In the genomic region with DNA sequence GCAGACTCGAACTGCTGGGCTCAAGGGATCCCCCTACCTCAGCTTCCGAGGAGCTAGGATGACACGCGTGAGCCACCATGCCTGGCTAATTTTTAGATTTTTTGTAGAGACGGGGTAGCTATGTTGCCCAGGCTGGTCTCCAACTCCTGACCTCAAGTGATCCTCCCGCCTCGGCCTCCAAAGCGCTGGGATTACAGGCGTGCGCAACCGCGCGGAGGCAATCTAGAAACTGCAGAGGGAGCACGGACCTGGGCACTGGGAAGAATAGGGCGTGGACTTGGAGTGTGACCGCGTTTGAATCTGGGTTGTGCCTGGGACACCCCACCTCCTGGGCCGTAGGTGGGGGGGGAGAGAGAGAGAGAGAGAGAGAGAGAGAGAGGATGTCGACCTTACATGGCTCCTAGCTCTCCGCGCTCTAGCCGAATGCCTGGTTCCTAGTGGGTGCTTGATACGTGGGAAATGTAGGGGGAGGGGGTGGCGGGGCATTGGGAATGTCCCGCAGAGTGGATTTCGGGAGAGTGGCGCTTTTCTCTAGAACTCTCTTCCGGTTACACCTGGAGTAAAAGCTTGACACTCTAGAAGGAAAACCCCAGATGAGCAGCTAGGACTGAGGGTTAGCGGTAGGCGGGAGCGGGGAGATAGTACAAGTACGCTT, we compare ENCODE assay signal across 8 cellular contexts. TPM values are rescaled to one million over a fixed set of nuclear protein-coding genes. Genes with fewer than 3 reads are reported as not detected.
DNase-seq lines count a peak whose midpoint lies in the region; ATAC-seq, FAIRE-seq and TF ChIP-seq lines count a peak whose summit lies in the region.

No MANE protein-coding gene starts in this region.

- H3K27ac ChIP-seq in brain microvascular endothelial cell = peak overlapping the region; percentile 92

- in situ Hi-C loops in brain microvascular endothelial cell (cut with HindIII; ENCODE audit: low pct_ligation_motif_present, low sequenced_read_pairs) = loop anchor here (25.0 kb wide), 1 partner anchor 105 kb away; no protein-coding TSS in a partner anchor

- peaks cover 65% of the 10 kb centered on the region for H3K4me1 Mint-ChIP-seq in stimulated activated naive CD8-positive, alpha-beta T cell treated with anti-CD3 and anti-CD28 coated beads, Interleukin-15, Interleukin-2, amounts not matched to agents 100 ng/mL and 50 ng/mL, for 24 hours (ENCODE audit: low read depth)
- H3K4me1 Mint-ChIP-seq in type B pancreatic cell (ENCODE audit: unreplicated experiment) = peaks cover 46% of the 10 kb centered on the region

- H3K4me3 Mint-ChIP-seq in stimulated activated naive CD8-positive, alpha-beta T cell treated with anti-CD3 and anti-CD28 coated beads, Interleukin-15, Interleukin-2, amounts not matched to agents 100 ng/mL and 50 ng/mL, for 24 hours = peak overlapping the region; percentile 90
- H3K4me3 Mint-ChIP-seq in type B pancreatic cell = peak overlapping the region; percentile 93

- H3K27me3 Mint-ChIP-seq in stimulated activated naive CD8-positive, alpha-beta T cell treated with anti-CD3 and anti-CD28 coated beads, Interleukin-15, Interleukin-2, amounts not matched to agents 100 ng/mL and 50 ng/mL, for 24 hours = no peaks in the 10 kb centered on the region
- peaks cover 4% of the 10 kb centered on the region for H3K27me3 Mint-ChIP-seq in type B pancreatic cell

- TF ChIP-seq CTCF in brain microvascular endothelial cell (IDR thresholded peaks at IDR 0.05; ENCODE audit: low read depth, low read length, missing control alignments) (no peak), lower leg skin (IDR thresholded peaks at IDR 0.05) (no peak), type B pancreatic cell (conservative IDR thresholded peaks at IDR 0.05) (no peak)

- WGBS in lower leg skin, 2 donors = 28 to 48% methylated on average over 28 to 32 of the region's 32 CpGs

- peak overlapping the region; percentile 90 for H3K27ac Mint-ChIP-seq in stimulated activated naive CD8-positive, alpha-beta T cell treated with anti-CD3 and anti-CD28 coated beads, Interleukin-15, Interleukin-2, amounts not matched to agents 100 ng/mL and 50 ng/mL, for 24 hours
- H3K27ac Mint-ChIP-seq in type B pancreatic cell = peak overlapping the region; percentile 100

- H3K36me3 ChIP-seq in brain microvascular endothelial cell (replicated peaks) = no peaks in the 10 kb centered on the region

- intact Hi-C loops in lower leg skin (cut with DNase I; ENCODE audit: low total_unique reads) = no loop called here

- no peak for TF ChIP-seq POLR2A in lower leg skin (IDR thresholded peaks at IDR 0.05)

- no peak for ATAC-seq in stimulated activated naive CD8-positive, alpha-beta T cell treated with anti-CD3 and anti-CD28 coated beads, Interleukin-15, Interleukin-2, amounts not matched to agents 100 U/mL and 50 U/mL, for 24 hours
- ATAC-seq in HG03439 (IDR thresholded peaks at IDR 0.05; ENCODE audit: unreplicated experiment) = peak; percentile 6

- DNase-seq in stimulated activated naive CD8-positive, alpha-beta T cell treated with anti-CD3 and anti-CD28 coated beads, Interleukin-15, Interleukin-2, amounts not matched to agents 100 U/mL and 50 U/mL, for 24 hours = no peak
- DNase-seq in brain microvascular endothelial cell (no peak), lower leg skin (ENCODE audit: low spot score in 2 of 2) (no peak), type B pancreatic cell (ENCODE audit: extremely low spot score, unreplicated experiment) (no peak), islet precursor cell (no peak), HTR-8/SVneo (ENCODE audit: insufficient read length, low spot score) (no peak)

- H3K9me3 Mint-ChIP-seq in stimulated activated naive CD8-positive, alpha-beta T cell treated with anti-CD3 and anti-CD28 coated beads, Interleukin-15, Interleukin-2, amounts not matched to agents 100 ng/mL and 50 ng/mL, for 24 hours = no peaks in the 10 kb centered on the region
- H3K9me3 Mint-ChIP-seq in type B pancreatic cell = peaks cover 5% of the 10 kb centered on the region

- no peak for FAIRE-seq in HTR-8/SVneo (lab: Jason Lieb, UNC)

- H3K27me3 ChIP-seq in brain microvascular endothelial cell (replicated peaks) = no peaks in the 10 kb centered on the region

- peaks cover 25% of the 10 kb centered on the region for H3K36me3 Mint-ChIP-seq in stimulated activated naive CD8-positive, alpha-beta T cell treated with anti-CD3 and anti-CD28 coated beads, Interleukin-15, Interleukin-2, amounts not matched to agents 100 ng/mL and 50 ng/mL, for 24 hours (ENCODE audit: low read depth)
- peaks cover 3% of the 10 kb centered on the region for H3K36me3 Mint-ChIP-seq in type B pancreatic cell

- H3K4me3 ChIP-seq in brain microvascular endothelial cell (ENCODE audit: low read depth, low read length) (peak overlapping the region; percentile 72), lower leg skin (ENCODE audit: low read depth, poor library complexity, severe bottlenecking) (peak overlapping the region; percentile 95)

RNA-seq across cellular contexts. Expression of gene MAP3K8, which starts 1.2 kb away (rescaled TPM):
- total RNA-seq in lower leg skin (10 to 100 TPM; 27.0 to 41.8 (median 35.5) TPM), type B pancreatic cell (ENCODE audit: low replicate concordance) (22.6 and 37.3 TPM in 2 replicates)
